Comparison of ENCODE assay signal across 26 cellular contexts in genomic region chr4:108937066-108937465, GRCh38.
"Had no signal": no experiment of that assay in that cellular context is flagged by ENCODE, and none has a peak within 500 bp of the region (broad histone marks: within the 10 kb centered on the region; RNA-seq: fewer than 3 reads in every experiment).

No MANE protein-coding gene starts in this region.

- H3K4me3 ChIP-seq: coronary artery, esophagus squamous epithelium, gastroesophageal sphincter, heart right ventricle, lung, stomach, transverse colon, uterus had no signal

- H3K9me3 ChIP-seq: esophagus squamous epithelium, gastroesophageal sphincter, heart right ventricle, stomach, transverse colon, uterus had no signal

- H3K27ac ChIP-seq: coronary artery, esophagus squamous epithelium, gastroesophageal sphincter, heart right ventricle, stomach, transverse colon, uterus, WERI-Rb-1 had no signal

- H3K36me3 Mint-ChIP-seq: activated naive CD4-positive, alpha-beta T cell treated with anti-CD3 and anti-CD28 coated beads, Interleukin-2, amount 50 U/mL, for 24 hours; naive thymus-derived CD4-positive, alpha-beta T cell; stimulated activated memory B cell treated with anti-CD40 and anti-IgM and Interleukin-4, amounts not matched to agents 10 μg/mL and 1 μg/mL and 100 μg/mL, for 72 hours had no signal

- DNase-seq: activated CD4-positive, alpha-beta T cell treated with anti-CD3 and anti-CD28 coated beads, Interleukin-2, amount 10 ng/mL, durations not matched to agents 7 days and 5 days; activated CD4-positive, CD25-positive, alpha-beta regulatory T cell treated with anti-CD3 and anti-CD28 coated beads, Interleukin-2, amount 50 U/mL, for 72 hours; activated CD8-positive, alpha-beta T cell treated with anti-CD3 and anti-CD28 coated beads for 36 hours; activated gamma-delta T cell; cerebellar nuclear complex; endodermal cell; esophagus squamous epithelium; heart right ventricle; kidney; naive thymus-derived CD4-positive, alpha-beta T cell; occipital lobe; small intestine; stimulated activated CD4-positive, alpha-beta T cell treated with anti-CD3 and anti-CD28 coated beads, Interleukin-15, amount 100 ng/mL, for 24 hours; stomach; transverse colon; uterus; WERI-Rb-1 had no signal

- H3K4me1 Mint-ChIP-seq: activated CD4-positive, alpha-beta T cell treated with anti-CD3 and anti-CD28 coated beads, Interleukin-2, amount 10 ng/mL, durations not matched to agents 7 days and 5 days; activated naive CD4-positive, alpha-beta T cell treated with anti-CD3 and anti-CD28 coated beads, Interleukin-2, amount 50 U/mL, for 24 hours; neural crest cell; stimulated activated memory B cell treated with anti-CD40 and anti-IgM and Interleukin-4, amounts not matched to agents 10 μg/mL and 1 μg/mL and 100 μg/mL, for 72 hours had no signal

- H3K9me3 Mint-ChIP-seq: activated CD4-positive, alpha-beta T cell treated with anti-CD3 and anti-CD28 coated beads, Interleukin-2, amount 10 ng/mL, durations not matched to agents 7 days and 5 days; activated CD8-positive, alpha-beta T cell treated with anti-CD3 and anti-CD28 coated beads for 36 hours; activated naive CD4-positive, alpha-beta T cell treated with anti-CD3 and anti-CD28 coated beads, Interleukin-2, amount 50 U/mL, for 24 hours; activated T-helper 1 cell treated with anti-CD3 and anti-CD28 coated beads, Interleukin-12 subunit alpha, Interleukin-12 subunit beta, Interleukin-2, Interleukin-4 antibody, amounts not matched to agents 30 ng/mL and 10 ng/mL and 1 ng/mL, durations not matched to agents 14 hours and 24 hours and 36 hours had no signal

- H3K27me3 ChIP-seq: esophagus squamous epithelium, gastroesophageal sphincter, heart right ventricle, stomach, transverse colon, uterus had no signal

- H3K4me3 Mint-ChIP-seq: activated CD4-positive, alpha-beta T cell treated with anti-CD3 and anti-CD28 coated beads, Interleukin-2, amount 10 ng/mL, durations not matched to agents 7 days and 5 days; activated CD8-positive, alpha-beta T cell treated with anti-CD3 and anti-CD28 coated beads for 36 hours; activated naive CD4-positive, alpha-beta T cell treated with anti-CD3 and anti-CD28 coated beads, Interleukin-2, amount 50 U/mL, for 24 hours; activated T-helper 1 cell treated with anti-CD3 and anti-CD28 coated beads, Interleukin-12 subunit alpha, Interleukin-12 subunit beta, Interleukin-2, Interleukin-4 antibody, amounts not matched to agents 30 ng/mL and 10 ng/mL and 1 ng/mL, durations not matched to agents 14 hours and 24 hours and 36 hours; endodermal cell; naive thymus-derived CD4-positive, alpha-beta T cell; neural crest cell; stimulated activated memory B cell treated with anti-CD40 and anti-IgM and Interleukin-4, amounts not matched to agents 10 μg/mL and 1 μg/mL and 100 μg/mL, for 72 hours had no signal

- H3K36me3 ChIP-seq: esophagus squamous epithelium, gastroesophageal sphincter, heart right ventricle, stomach, transverse colon, uterus, WERI-Rb-1 had no signal

- H3K27me3 Mint-ChIP-seq: activated CD8-positive, alpha-beta T cell treated with anti-CD3 and anti-CD28 coated beads for 36 hours; stimulated activated memory B cell treated with anti-CD40 and anti-IgM and Interleukin-4, amounts not matched to agents 10 μg/mL and 1 μg/mL and 100 μg/mL, for 72 hours had no signal

- ATAC-seq: activated CD8-positive, alpha-beta T cell treated with anti-CD3 and anti-CD28 coated beads for 36 hours; gastroesophageal sphincter; heart right ventricle; left lobe of liver; naive thymus-derived CD4-positive, alpha-beta T cell; sciatic nerve; stimulated activated memory B cell treated with anti-CD40 and anti-IgM and Interleukin-4, amounts not matched to agents 10 μg/mL and 1 μg/mL and 100 μg/mL, for 72 hours had no signal

- H3K27ac Mint-ChIP-seq: activated CD4-positive, alpha-beta T cell treated with anti-CD3 and anti-CD28 coated beads, Interleukin-2, amount 10 ng/mL, durations not matched to agents 7 days and 5 days; activated CD8-positive, alpha-beta T cell treated with anti-CD3 and anti-CD28 coated beads for 36 hours; activated naive CD4-positive, alpha-beta T cell treated with anti-CD3 and anti-CD28 coated beads, Interleukin-2, amount 50 U/mL, for 24 hours; activated T-helper 1 cell treated with anti-CD3 and anti-CD28 coated beads, Interleukin-12 subunit alpha, Interleukin-12 subunit beta, Interleukin-2, Interleukin-4 antibody, amounts not matched to agents 30 ng/mL and 10 ng/mL and 1 ng/mL, durations not matched to agents 14 hours and 24 hours and 36 hours; endodermal cell; naive thymus-derived CD4-positive, alpha-beta T cell; stimulated activated memory B cell treated with anti-CD40 and anti-IgM and Interleukin-4, amounts not matched to agents 10 μg/mL and 1 μg/mL and 100 μg/mL, for 72 hours had no signal

- H3K4me1 ChIP-seq: esophagus squamous epithelium, gastroesophageal sphincter, heart right ventricle, transverse colon, uterus had no signal
